ENCODE assay signal across 1 cellular context in genomic region chr1:183901748-183902341, GRCh38.
TF ChIP-seq lines count a peak whose summit lies in the region.

No MANE protein-coding gene starts in this region.

TF ChIP-seq in SK-N-SH treated with all-trans-retinoic acid at 6 μM for 48 hours, 23 proteins besides CTCF, POLR2A, EP300 and RAD21 (continued from another document):
- TF ChIP-seq, protein P1, sequence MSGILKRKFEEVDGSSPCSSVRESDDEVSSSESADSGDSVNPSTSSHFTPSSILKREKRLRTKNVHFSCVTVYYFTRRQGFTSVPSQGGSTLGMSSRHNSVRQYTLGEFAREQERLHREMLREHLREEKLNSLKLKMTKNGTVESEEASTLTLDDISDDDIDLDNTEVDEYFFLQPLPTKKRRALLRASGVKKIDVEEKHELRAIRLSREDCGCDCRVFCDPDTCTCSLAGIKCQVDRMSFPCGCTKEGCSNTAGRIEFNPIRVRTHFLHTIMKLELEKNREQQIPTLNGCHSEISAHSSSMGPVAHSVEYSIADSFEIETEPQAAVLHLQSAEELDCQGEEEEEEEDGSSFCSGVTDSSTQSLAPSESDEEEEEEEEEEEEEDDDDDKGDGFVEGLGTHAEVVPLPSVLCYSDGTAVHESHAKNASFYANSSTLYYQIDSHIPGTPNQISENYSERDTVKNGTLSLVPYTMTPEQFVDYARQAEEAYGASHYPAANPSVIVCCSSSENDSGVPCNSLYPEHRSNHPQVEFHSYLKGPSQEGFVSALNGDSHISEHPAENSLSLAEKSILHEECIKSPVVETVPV (CRISPR knock-in tag; IDR thresholded peaks at IDR 0.05), result no peak
- TF ChIP-seq ZFP3 (CRISPR knock-in tag; IDR thresholded peaks at IDR 0.05) (no peak), CSDC2 (CRISPR knock-in tag; IDR thresholded peaks at IDR 0.05) (no peak), BACH2 (CRISPR knock-in tag; IDR thresholded peaks at IDR 0.05; ENCODE audit: borderline replicate concordance) (no peak), POU6F1 (CRISPR knock-in tag; IDR thresholded peaks at IDR 0.05; ENCODE audit: borderline replicate concordance, low read depth) (no peak), OSR1 (CRISPR knock-in tag; IDR thresholded peaks at IDR 0.05) (no peak)
